In genomic region chr19:49298653-49299052, GRCh38 we compare ENCODE assay signal across 7 cellular contexts. TPM values are rescaled to one million over a fixed set of nuclear protein-coding genes. Genes with fewer than 3 reads are reported as not detected.
"Had no signal": no experiment of that assay in that cellular context is flagged by ENCODE, and none has a peak within 500 bp of the region (broad histone marks: within the 10 kb centered on the region; RNA-seq: fewer than 3 reads in every experiment).

No MANE protein-coding gene starts in this region.

RNA-seq across cellular contexts. Expression of gene SLC6A16, which starts 26.3 kb away (rescaled TPM):
- total RNA-seq: PC-3, SJSA1 had no signal

RNA-seq across cellular contexts. Expression of gene CD37, which starts 36.6 kb away (rescaled TPM):
- total RNA-seq: PC-3, PC-9, RPMI7951, SJCRH30, SJSA1, SK-MEL-5 had no signal
- polyA plus RNA-seq: SK-N-SH had no signal
